15 cellular contexts compared by ENCODE assay signal in the genomic region with DNA sequence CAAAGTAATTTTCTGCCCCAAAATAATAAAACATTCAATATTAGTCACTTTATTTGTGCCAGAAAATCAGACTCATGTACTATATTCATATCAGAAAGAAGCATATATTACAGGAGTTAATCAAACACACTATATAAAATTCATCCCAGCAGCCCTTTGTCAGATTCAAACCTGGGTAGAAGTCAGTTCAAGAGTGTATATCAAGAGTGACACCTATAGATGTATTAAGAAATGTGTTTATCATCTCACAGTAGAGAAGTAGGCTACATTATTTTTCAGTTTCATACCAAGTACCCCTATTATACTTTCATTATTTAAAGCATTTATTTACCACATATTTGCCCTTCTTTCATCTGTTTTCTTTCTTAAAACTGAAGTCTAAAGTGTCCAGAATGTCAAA.
"Had no signal": no experiment of that assay in that cellular context is flagged by ENCODE, and none has a peak within 500 bp of the region (broad histone marks: within the 10 kb centered on the region; RNA-seq: fewer than 3 reads in every experiment).

No MANE protein-coding gene starts in this region.

- ATAC-seq: activated CD4-positive, alpha-beta T cell treated with anti-CD3 and anti-CD28 coated beads for 36 hours; activated CD8-positive, alpha-beta T cell treated with anti-CD3 and anti-CD28 coated beads for 36 hours; heart left ventricle; left lobe of liver had no signal

- DNase-seq: activated CD4-positive, alpha-beta T cell treated with anti-CD3 and anti-CD28 coated beads for 36 hours; activated CD8-positive, alpha-beta memory T cell treated with anti-CD3 and anti-CD28 coated beads, Interleukin-2, amount 50 U/mL, for 48 hours; activated CD8-positive, alpha-beta T cell treated with anti-CD3 and anti-CD28 coated beads for 36 hours; activated naive CD4-positive, alpha-beta T cell; foreskin melanocyte; heart left ventricle; islet precursor cell; retina; stimulated activated CD4-positive, alpha-beta T cell treated with anti-CD3 and anti-CD28 coated beads, Interleukin-4, amount 100 ng/mL, for 24 hours; T1000; upper lobe of left lung had no signal

- H3K36me3 Mint-ChIP-seq: memory B cell had no signal

- H3K4me3 Mint-ChIP-seq: activated CD4-positive, alpha-beta T cell treated with anti-CD3 and anti-CD28 coated beads for 36 hours; activated CD8-positive, alpha-beta T cell treated with anti-CD3 and anti-CD28 coated beads for 36 hours; activated T-helper 1 cell treated with anti-CD3 and anti-CD28 coated beads, Interleukin-12 subunit alpha, Interleukin-12 subunit beta, Interleukin-2, Interleukin-4 antibody, amounts not matched to agents 30 ng/mL and 10 ng/mL and 1 ng/mL, durations not matched to agents 14 hours and 24 hours and 36 hours; memory B cell; stimulated activated naive CD8-positive, alpha-beta T cell treated with anti-CD3 and anti-CD28 coated beads, Interleukin-15, Interleukin-2, amounts not matched to agents 100 ng/mL and 50 ng/mL, for 24 hours had no signal

- H3K9me3 Mint-ChIP-seq: activated T-helper 1 cell treated with anti-CD3 and anti-CD28 coated beads, Interleukin-12 subunit alpha, Interleukin-12 subunit beta, Interleukin-2, Interleukin-4 antibody, amounts not matched to agents 30 ng/mL and 10 ng/mL and 1 ng/mL, durations not matched to agents 14 hours and 24 hours and 36 hours had no signal

- H3K27ac Mint-ChIP-seq: activated CD4-positive, alpha-beta T cell treated with anti-CD3 and anti-CD28 coated beads for 36 hours; activated CD8-positive, alpha-beta T cell treated with anti-CD3 and anti-CD28 coated beads for 36 hours; activated T-helper 1 cell treated with anti-CD3 and anti-CD28 coated beads, Interleukin-12 subunit alpha, Interleukin-12 subunit beta, Interleukin-2, Interleukin-4 antibody, amounts not matched to agents 30 ng/mL and 10 ng/mL and 1 ng/mL, durations not matched to agents 14 hours and 24 hours and 36 hours; memory B cell; stimulated activated naive CD8-positive, alpha-beta T cell treated with anti-CD3 and anti-CD28 coated beads, Interleukin-15, Interleukin-2, amounts not matched to agents 100 ng/mL and 50 ng/mL, for 24 hours had no signal

- H3K4me1 Mint-ChIP-seq: activated CD4-positive, alpha-beta T cell treated with anti-CD3 and anti-CD28 coated beads for 36 hours; memory B cell had no signal

- H3K27me3 Mint-ChIP-seq: activated CD4-positive, alpha-beta T cell treated with anti-CD3 and anti-CD28 coated beads for 36 hours; activated CD8-positive, alpha-beta T cell treated with anti-CD3 and anti-CD28 coated beads for 36 hours; memory B cell; stimulated activated naive CD8-positive, alpha-beta T cell treated with anti-CD3 and anti-CD28 coated beads, Interleukin-15, Interleukin-2, amounts not matched to agents 100 ng/mL and 50 ng/mL, for 24 hours had no signal
